In the genomic region with DNA sequence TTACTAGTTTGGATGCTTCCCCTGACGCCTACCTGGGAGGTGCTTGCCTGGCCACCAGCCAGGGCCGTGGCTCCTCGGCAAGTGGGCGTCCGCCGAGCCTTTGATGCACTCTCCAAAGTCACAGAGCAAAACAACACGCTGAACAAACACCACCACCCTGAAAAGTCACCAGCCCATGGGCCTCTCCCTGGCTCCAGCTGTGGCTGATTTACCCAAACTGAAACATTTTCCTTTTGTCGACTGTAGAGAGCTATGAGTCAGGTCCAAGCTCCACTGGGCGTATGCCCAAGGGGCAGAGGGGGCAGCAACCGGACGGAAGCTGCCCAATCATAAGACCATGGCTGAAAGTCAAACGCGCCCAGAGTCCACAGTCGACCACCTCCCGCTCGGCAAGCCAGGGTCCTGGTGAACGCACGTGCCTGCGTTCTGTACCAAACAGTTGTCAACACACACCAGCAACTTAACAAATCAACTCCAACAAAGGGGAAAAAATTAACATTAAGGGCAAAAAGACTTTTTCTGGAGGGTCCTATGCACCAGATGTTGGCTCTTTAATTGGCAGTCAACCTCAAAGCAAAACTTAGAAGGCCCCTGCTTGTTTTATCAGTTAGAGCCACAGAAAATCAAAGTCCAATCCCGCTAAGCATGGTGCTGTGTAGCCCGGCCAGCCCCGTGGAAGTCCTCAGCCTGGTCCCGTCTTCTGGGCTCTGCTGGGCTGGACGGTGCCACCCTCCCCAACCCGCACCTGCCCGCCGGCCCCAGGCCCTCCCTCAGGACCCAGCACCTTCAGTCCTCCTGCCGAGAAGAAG, we compare ENCODE assay signal across 1 cellular context.
A peak's percentile ranks its signal among the peaks of the same experiment; 100 is the strongest.
TF ChIP-seq lines count a peak whose summit lies in the region.

No MANE protein-coding gene starts in this region.

TF ChIP-seq in HepG2, 621 proteins besides CTCF, POLR2A, EP300 and RAD21 (continued from another document and continues in another):
- TF ChIP-seq KMT2A (CRISPR knock-in tag; IDR thresholded peaks at IDR 0.05) = peak; percentile 85
- peak; percentile 92; the same call in 1 of the 2 replicates for TF ChIP-seq HOXA5 (CRISPR knock-in tag; IDR thresholded peaks at IDR 0.05)
- TF ChIP-seq IRX3 (CRISPR knock-in tag; IDR thresholded peaks at IDR 0.05; ENCODE audit: borderline replicate concordance, low read depth) = no peak
- TF ChIP-seq ZNF12 (CRISPR knock-in tag; IDR thresholded peaks at IDR 0.05) = no peak; the same call in 1 of the 2 replicates
- no peak for TF ChIP-seq SMC3 (IDR thresholded peaks at IDR 0.05; ENCODE audit: low read length)
- peak; percentile 50 for TF ChIP-seq ZNF777 (CRISPR knock-in tag; IDR thresholded peaks at IDR 0.05)
- TF ChIP-seq ARNT2 (CRISPR knock-in tag; IDR thresholded peaks at IDR 0.05; ENCODE audit: low read depth) = peak; percentile 85
- TF ChIP-seq, protein P1, sequence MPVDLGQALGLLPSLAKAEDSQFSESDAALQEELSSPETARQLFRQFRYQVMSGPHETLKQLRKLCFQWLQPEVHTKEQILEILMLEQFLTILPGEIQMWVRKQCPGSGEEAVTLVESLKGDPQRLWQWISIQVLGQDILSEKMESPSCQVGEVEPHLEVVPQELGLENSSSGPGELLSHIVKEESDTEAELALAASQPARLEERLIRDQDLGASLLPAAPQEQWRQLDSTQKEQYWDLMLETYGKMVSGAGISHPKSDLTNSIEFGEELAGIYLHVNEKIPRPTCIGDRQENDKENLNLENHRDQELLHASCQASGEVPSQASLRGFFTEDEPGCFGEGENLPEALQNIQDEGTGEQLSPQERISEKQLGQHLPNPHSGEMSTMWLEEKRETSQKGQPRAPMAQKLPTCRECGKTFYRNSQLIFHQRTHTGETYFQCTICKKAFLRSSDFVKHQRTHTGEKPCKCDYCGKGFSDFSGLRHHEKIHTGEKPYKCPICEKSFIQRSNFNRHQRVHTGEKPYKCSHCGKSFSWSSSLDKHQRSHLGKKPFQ (CRISPR knock-in tag; IDR thresholded peaks at IDR 0.05; ENCODE audit: insufficient replicate concordance) = no peak
- TF ChIP-seq CREM (IDR thresholded peaks at IDR 0.05) = peak; percentile 89
- TF ChIP-seq CREM (CRISPR knock-in tag; IDR thresholded peaks at IDR 0.05) = no peak
- TF ChIP-seq, protein P2, sequence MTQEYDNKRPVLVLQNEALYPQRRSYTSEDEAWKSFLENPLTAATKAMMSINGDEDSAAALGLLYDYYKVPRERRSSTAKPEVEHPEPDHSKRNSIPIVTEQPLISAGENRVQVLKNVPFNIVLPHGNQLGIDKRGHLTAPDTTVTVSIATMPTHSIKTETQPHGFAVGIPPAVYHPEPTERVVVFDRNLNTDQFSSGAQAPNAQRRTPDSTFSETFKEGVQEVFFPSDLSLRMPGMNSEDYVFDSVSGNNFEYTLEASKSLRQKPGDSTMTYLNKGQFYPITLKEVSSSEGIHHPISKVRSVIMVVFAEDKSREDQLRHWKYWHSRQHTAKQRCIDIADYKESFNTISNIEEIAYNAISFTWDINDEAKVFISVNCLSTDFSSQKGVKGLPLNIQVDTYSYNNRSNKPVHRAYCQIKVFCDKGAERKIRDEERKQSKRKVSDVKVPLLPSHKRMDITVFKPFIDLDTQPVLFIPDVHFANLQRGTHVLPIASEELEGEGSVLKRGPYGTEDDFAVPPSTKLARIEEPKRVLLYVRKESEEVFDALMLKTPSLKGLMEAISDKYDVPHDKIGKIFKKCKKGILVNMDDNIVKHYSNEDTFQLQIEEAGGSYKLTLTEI (CRISPR knock-in tag; conservative IDR thresholded peaks at IDR 0.05) = no peak
- 0 out of 2 replicates have a peak, but pooled peaks have one; percentile 45 for TF ChIP-seq ZNF143 (CRISPR knock-in tag; IDR thresholded peaks at IDR 0.05)
- no peak for TF ChIP-seq ZNF556 (CRISPR knock-in tag; IDR thresholded peaks at IDR 0.05; ENCODE audit: borderline replicate concordance)
- no peak for TF ChIP-seq ZNF567 (CRISPR knock-in tag; IDR thresholded peaks at IDR 0.05; ENCODE audit: borderline replicate concordance)
- TF ChIP-seq, protein P3, sequence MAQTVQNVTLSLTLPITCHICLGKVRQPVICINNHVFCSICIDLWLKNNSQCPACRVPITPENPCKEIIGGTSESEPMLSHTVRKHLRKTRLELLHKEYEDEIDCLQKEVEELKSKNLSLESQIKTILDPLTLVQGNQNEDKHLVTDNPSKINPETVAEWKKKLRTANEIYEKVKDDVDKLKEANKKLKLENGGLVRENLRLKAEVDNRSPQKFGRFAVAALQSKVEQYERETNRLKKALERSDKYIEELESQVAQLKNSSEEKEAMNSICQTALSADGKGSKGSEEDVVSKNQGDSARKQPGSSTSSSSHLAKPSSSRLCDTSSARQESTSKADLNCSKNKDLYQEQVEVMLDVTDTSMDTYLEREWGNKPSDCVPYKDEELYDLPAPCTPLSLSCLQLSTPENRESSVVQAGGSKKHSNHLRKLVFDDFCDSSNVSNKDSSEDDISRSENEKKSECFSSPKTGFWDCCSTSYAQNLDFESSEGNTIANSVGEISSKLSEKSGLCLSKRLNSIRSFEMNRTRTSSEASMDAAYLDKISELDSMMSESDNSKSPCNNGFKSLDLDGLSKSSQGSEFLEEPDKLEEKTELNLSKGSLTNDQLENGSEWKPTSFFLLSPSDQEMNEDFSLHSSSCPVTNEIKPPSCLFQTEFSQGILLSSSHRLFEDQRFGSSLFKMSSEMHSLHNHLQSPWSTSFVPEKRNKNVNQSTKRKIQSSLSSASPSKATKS (CRISPR knock-in tag; IDR thresholded peaks at IDR 0.05) = no peak
- peak; percentile 93; the same call in 1 of the 2 replicates for TF ChIP-seq ZFP41 (CRISPR knock-in tag; IDR thresholded peaks at IDR 0.05; ENCODE audit: borderline replicate concordance)
- TF ChIP-seq REL (CRISPR knock-in tag; conservative IDR thresholded peaks at IDR 0.05) = 0 out of 2 replicates have a peak, but pooled peaks have one; percentile 41
- no peak for TF ChIP-seq NFE2L1 (CRISPR knock-in tag; IDR thresholded peaks at IDR 0.05; ENCODE audit: borderline replicate concordance)
- peak; percentile 71 for TF ChIP-seq ZNF263 (CRISPR knock-in tag; IDR thresholded peaks at IDR 0.05)
- TF ChIP-seq ZNF776 (CRISPR knock-in tag; IDR thresholded peaks at IDR 0.05) = no peak
- TF ChIP-seq POLR2AphosphoS5 (IDR thresholded peaks at IDR 0.05; ENCODE audit: low read depth, low read length) = peak; percentile 47; the same call in 1 of the 2 replicates
- TF ChIP-seq, protein P4, sequence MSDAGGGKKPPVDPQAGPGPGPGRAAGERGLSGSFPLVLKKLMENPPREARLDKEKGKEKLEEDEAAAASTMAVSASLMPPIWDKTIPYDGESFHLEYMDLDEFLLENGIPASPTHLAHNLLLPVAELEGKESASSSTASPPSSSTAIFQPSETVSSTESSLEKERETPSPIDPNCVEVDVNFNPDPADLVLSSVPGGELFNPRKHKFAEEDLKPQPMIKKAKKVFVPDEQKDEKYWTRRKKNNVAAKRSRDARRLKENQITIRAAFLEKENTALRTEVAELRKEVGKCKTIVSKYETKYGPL (CRISPR knock-in tag; IDR thresholded peaks at IDR 0.05) = 0 out of 2 replicates have a peak, but pooled peaks have one; percentile 6
- TF ChIP-seq ZIK1 (CRISPR knock-in tag; IDR thresholded peaks at IDR 0.05; ENCODE audit: borderline replicate concordance, low read depth) = 0 out of 2 replicates have a peak, but pooled peaks have one; percentile 24
- TF ChIP-seq, protein P5, sequence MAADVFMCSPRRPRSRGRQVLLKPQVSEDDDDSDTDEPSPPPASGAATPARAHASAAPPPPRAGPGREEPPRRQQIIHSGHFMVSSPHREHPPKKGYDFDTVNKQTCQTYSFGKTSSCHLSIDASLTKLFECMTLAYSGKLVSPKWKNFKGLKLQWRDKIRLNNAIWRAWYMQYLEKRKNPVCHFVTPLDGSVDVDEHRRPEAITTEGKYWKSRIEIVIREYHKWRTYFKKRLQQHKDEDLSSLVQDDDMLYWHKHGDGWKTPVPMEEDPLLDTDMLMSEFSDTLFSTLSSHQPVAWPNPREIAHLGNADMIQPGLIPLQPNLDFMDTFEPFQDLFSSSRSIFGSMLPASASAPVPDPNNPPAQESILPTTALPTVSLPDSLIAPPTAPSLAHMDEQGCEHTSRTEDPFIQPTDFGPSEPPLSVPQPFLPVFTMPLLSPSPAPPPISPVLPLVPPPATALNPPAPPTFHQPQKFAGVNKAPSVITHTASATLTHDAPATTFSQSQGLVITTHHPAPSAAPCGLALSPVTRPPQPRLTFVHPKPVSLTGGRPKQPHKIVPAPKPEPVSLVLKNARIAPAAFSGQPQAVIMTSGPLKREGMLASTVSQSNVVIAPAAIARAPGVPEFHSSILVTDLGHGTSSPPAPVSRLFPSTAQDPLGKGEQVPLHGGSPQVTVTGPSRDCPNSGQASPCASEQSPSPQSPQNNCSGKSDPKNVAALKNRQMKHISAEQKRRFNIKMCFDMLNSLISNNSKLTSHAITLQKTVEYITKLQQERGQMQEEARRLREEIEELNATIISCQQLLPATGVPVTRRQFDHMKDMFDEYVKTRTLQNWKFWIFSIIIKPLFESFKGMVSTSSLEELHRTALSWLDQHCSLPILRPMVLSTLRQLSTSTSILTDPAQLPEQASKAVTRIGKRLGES (CRISPR knock-in tag; IDR thresholded peaks at IDR 0.05; ENCODE audit: borderline replicate concordance) = no peak; the same call in none of the 2 replicates
- no peak for TF ChIP-seq U2AF2 (IDR thresholded peaks at IDR 0.05; ENCODE audit: low read depth, low read length)
- TF ChIP-seq NR3C1 (CRISPR knock-in tag; IDR thresholded peaks at IDR 0.05) = no peak
- TF ChIP-seq FOXJ3 (CRISPR knock-in tag; IDR thresholded peaks at IDR 0.05; ENCODE audit: borderline replicate concordance) = peak; percentile 93
- TF ChIP-seq, protein P6, sequence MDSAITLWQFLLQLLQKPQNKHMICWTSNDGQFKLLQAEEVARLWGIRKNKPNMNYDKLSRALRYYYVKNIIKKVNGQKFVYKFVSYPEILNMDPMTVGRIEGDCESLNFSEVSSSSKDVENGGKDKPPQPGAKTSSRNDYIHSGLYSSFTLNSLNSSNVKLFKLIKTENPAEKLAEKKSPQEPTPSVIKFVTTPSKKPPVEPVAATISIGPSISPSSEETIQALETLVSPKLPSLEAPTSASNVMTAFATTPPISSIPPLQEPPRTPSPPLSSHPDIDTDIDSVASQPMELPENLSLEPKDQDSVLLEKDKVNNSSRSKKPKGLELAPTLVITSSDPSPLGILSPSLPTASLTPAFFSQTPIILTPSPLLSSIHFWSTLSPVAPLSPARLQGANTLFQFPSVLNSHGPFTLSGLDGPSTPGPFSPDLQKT (CRISPR knock-in tag; IDR thresholded peaks at IDR 0.05; ENCODE audit: borderline replicate concordance) = no peak
- TF ChIP-seq TBX3 (IDR thresholded peaks at IDR 0.05; ENCODE audit: borderline replicate concordance) = peak; percentile 64
- TF ChIP-seq TBX2 (CRISPR knock-in tag; IDR thresholded peaks at IDR 0.05; ENCODE audit: borderline replicate concordance) = peak; percentile 98
- TF ChIP-seq JDP2 (CRISPR knock-in tag; IDR thresholded peaks at IDR 0.05; ENCODE audit: borderline replicate concordance) = no peak; the same call in 1 of the 2 replicates
- TF ChIP-seq TMF1 (CRISPR knock-in tag; IDR thresholded peaks at IDR 0.05; ENCODE audit: low read depth) = peak; percentile 42; the same call in 1 of the 2 replicates
- peak; percentile 94 for TF ChIP-seq ZNF543 (CRISPR knock-in tag; IDR thresholded peaks at IDR 0.05)
- TF ChIP-seq, protein P7, sequence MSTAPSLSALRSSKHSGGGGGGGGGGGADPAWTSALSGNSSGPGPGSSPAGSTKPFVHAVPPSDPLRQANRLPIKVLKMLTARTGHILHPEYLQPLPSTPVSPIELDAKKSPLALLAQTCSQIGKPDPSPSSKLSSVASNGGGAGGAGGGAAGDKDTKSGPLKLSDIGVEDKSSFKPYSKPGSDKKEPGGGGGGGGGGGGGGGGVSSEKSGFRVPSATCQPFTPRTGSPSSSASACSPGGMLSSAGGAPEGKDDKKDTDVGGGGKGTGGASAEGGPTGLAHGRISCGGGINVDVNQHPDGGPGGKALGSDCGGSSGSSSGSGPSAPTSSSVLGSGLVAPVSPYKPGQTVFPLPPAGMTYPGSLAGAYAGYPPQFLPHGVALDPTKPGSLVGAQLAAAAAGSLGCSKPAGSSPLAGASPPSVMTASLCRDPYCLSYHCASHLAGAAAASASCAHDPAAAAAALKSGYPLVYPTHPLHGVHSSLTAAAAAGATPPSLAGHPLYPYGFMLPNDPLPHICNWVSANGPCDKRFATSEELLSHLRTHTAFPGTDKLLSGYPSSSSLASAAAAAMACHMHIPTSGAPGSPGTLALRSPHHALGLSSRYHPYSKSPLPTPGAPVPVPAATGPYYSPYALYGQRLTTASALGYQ (CRISPR knock-in tag; IDR thresholded peaks at IDR 0.05) = peak; percentile 95
- TF ChIP-seq, protein P8, sequence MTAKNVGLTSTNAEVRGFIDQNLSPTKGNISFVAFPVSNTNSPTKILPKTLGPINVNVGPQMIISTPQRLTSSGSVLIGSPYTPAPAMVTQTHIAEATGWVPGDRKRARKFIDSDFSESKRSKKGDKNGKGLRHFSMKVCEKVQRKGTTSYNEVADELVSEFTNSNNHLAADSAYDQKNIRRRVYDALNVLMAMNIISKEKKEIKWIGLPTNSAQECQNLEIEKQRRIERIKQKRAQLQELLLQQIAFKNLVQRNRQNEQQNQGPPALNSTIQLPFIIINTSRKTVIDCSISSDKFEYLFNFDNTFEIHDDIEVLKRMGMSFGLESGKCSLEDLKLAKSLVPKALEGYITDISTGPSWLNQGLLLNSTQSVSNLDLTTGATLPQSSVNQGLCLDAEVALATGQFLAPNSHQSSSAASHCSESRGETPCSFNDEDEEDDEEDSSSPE (CRISPR knock-in tag; IDR thresholded peaks at IDR 0.05) = peak; percentile 58
- TF ChIP-seq, protein P9, sequence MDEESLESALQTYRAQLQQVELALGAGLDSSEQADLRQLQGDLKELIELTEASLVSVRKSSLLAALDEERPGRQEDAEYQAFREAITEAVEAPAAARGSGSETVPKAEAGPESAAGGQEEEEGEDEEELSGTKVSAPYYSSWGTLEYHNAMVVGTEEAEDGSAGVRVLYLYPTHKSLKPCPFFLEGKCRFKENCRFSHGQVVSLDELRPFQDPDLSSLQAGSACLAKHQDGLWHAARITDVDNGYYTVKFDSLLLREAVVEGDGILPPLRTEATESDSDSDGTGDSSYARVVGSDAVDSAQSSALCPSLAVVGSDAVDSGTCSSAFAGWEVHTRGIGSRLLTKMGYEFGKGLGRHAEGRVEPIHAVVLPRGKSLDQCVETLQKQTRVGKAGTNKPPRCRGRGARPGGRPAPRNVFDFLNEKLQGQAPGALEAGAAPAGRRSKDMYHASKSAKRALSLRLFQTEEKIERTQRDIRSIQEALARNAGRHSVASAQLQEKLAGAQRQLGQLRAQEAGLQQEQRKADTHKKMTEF (CRISPR knock-in tag; IDR thresholded peaks at IDR 0.05) = peak; percentile 98
- no peak for TF ChIP-seq POLR2AphosphoS2 (IDR thresholded peaks at IDR 0.05; ENCODE audit: low read depth, low read length)
- TF ChIP-seq SNRNP70 (IDR thresholded peaks at IDR 0.05; ENCODE audit: low read depth, low read length) = no peak
- no peak for TF ChIP-seq GABPA (IDR thresholded peaks at IDR 0.05; ENCODE audit: low read depth, low read length)
- TF ChIP-seq GABPA (CRISPR knock-in tag; IDR thresholded peaks at IDR 0.05; ENCODE audit: low read depth) = peak; percentile 62; the same call in 1 of the 2 replicates
- no peak for TF ChIP-seq MLLT10 (CRISPR knock-in tag; IDR thresholded peaks at IDR 0.05)
- TF ChIP-seq, protein P10, sequence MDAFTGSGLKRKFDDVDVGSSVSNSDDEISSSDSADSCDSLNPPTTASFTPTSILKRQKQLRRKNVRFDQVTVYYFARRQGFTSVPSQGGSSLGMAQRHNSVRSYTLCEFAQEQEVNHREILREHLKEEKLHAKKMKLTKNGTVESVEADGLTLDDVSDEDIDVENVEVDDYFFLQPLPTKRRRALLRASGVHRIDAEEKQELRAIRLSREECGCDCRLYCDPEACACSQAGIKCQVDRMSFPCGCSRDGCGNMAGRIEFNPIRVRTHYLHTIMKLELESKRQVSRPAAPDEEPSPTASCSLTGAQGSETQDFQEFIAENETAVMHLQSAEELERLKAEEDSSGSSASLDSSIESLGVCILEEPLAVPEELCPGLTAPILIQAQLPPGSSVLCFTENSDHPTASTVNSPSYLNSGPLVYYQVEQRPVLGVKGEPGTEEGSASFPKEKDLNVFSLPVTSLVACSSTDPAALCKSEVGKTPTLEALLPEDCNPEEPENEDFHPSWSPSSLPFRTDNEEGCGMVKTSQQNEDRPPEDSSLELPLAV (CRISPR knock-in tag; conservative IDR thresholded peaks at IDR 0.05; ENCODE audit: low read depth) = no peak
